18 cellular contexts compared by ENCODE assay signal in the genomic region with DNA sequence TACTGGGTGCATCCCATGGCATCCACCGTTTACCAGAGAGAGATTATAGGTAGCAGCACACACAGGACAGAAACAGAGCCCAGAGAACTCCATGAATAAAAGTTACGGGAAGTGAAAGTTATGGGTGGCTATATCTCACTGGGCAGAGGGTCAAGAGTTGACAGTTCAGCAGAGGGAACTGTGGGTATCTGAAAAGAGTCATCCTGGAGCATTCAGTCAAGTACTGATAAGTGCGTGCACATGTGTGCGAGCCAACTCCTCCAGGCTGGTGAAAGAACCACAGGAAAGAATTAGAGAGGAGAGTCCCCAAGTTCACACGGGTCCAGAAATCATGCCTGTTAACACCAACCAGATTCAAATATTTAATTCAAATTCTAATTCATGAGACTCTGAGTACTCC.
"Had no signal": no experiment of that assay in that cellular context is flagged by ENCODE, and none has a peak within 500 bp of the region (broad histone marks: within the 10 kb centered on the region; RNA-seq: fewer than 3 reads in every experiment).

No MANE protein-coding gene starts in this region.

- H3K27ac Mint-ChIP-seq: activated CD4-positive, alpha-beta memory T cell treated with anti-CD3 and anti-CD28 coated beads, Interleukin-2, amount 10 ng/mL, durations not matched to agents 7 days and 5 days; activated T-cell treated with anti-CD3 and anti-CD28 coated beads, Interleukin-2, amount 50 U/mL, for 24 hours; endodermal cell; naive thymus-derived CD4-positive, alpha-beta T cell; stimulated activated naive CD8-positive, alpha-beta T cell treated with anti-CD3 and anti-CD28 coated beads, Interleukin-15, amount 100 ng/mL, for 72 hours; T-helper 2 cell treated with Interferon-gamma antibody and Interleukin-4, amounts not matched to agents 5 μg/mL and 100 μg/mL, for 36 hours had no signal

- H3K27me3 ChIP-seq: adrenal gland, dorsolateral prefrontal cortex, gastroesophageal sphincter, pancreas, sigmoid colon, spleen, testis had no signal

- H3K9me3 ChIP-seq: adrenal gland, gastroesophageal sphincter, left ventricle myocardium inferior, mucosa of descending colon, pancreas, sigmoid colon, testis had no signal

- H3K36me3 Mint-ChIP-seq: naive thymus-derived CD4-positive, alpha-beta T cell had no signal

- H3K27ac ChIP-seq: adrenal gland, dorsolateral prefrontal cortex, gastroesophageal sphincter, left ventricle myocardium inferior, pancreas, sigmoid colon, spleen, testis, VCaP had no signal

- H3K4me3 ChIP-seq: adrenal gland, dorsolateral prefrontal cortex, gastroesophageal sphincter, left ventricle myocardium inferior, mucosa of descending colon, pancreas, sigmoid colon, spleen, testis had no signal

- H3K4me1 ChIP-seq: adrenal gland, gastroesophageal sphincter, left ventricle myocardium inferior, pancreas, sigmoid colon, spleen, testis had no signal

- H3K9me3 Mint-ChIP-seq: endodermal cell had no signal

- H3K36me3 ChIP-seq: adrenal gland, gastroesophageal sphincter, left ventricle myocardium inferior, pancreas, sigmoid colon, spleen had no signal

- H3K27me3 Mint-ChIP-seq: activated CD4-positive, alpha-beta memory T cell treated with anti-CD3 and anti-CD28 coated beads, Interleukin-2, amount 10 ng/mL, durations not matched to agents 7 days and 5 days; activated T-cell treated with anti-CD3 and anti-CD28 coated beads, Interleukin-2, amount 50 U/mL, for 24 hours; naive thymus-derived CD4-positive, alpha-beta T cell; stimulated activated naive CD8-positive, alpha-beta T cell treated with anti-CD3 and anti-CD28 coated beads, Interleukin-15, amount 100 ng/mL, for 72 hours had no signal

- H3K4me1 Mint-ChIP-seq: activated CD4-positive, alpha-beta memory T cell treated with anti-CD3 and anti-CD28 coated beads, Interleukin-2, amount 10 ng/mL, durations not matched to agents 7 days and 5 days; naive thymus-derived CD4-positive, alpha-beta T cell; stimulated activated naive CD8-positive, alpha-beta T cell treated with anti-CD3 and anti-CD28 coated beads, Interleukin-15, amount 100 ng/mL, for 72 hours had no signal

- ATAC-seq: gastroesophageal sphincter; mucosa of descending colon; naive thymus-derived CD4-positive, alpha-beta T cell; pancreas; stimulated activated naive CD8-positive, alpha-beta T cell treated with anti-CD3 and anti-CD28 coated beads, Interleukin-15, amount 100 ng/mL, for 72 hours had no signal

- DNase-seq: activated CD4-positive, alpha-beta memory T cell treated with anti-CD3 and anti-CD28 coated beads, Interleukin-2, amount 10 ng/mL, durations not matched to agents 7 days and 5 days; activated naive CD4-positive, alpha-beta T cell treated with anti-CD3 and anti-CD28 coated beads, Interleukin-2, amount 50 U/mL, for 16 hours; activated T-cell treated with anti-CD3 and anti-CD28 coated beads, Interleukin-2, amount 50 U/mL, for 24 hours; adrenal gland; dorsolateral prefrontal cortex; endodermal cell; left ventricle myocardium inferior; mucosa of descending colon; naive thymus-derived CD4-positive, alpha-beta T cell; pancreas; sigmoid colon; spleen; stimulated activated CD4-positive, alpha-beta T cell treated with anti-CD3 and anti-CD28 coated beads, Interleukin-1b, Interleukin-23, amount 100 ng/mL, for 48 hours; stimulated activated naive CD8-positive, alpha-beta T cell treated with anti-CD3 and anti-CD28 coated beads, Interleukin-15, amount 100 ng/mL, for 72 hours; testis had no signal

- H3K4me3 Mint-ChIP-seq: activated CD4-positive, alpha-beta memory T cell treated with anti-CD3 and anti-CD28 coated beads, Interleukin-2, amount 10 ng/mL, durations not matched to agents 7 days and 5 days; activated T-cell treated with anti-CD3 and anti-CD28 coated beads, Interleukin-2, amount 50 U/mL, for 24 hours; endodermal cell; naive thymus-derived CD4-positive, alpha-beta T cell; stimulated activated naive CD8-positive, alpha-beta T cell treated with anti-CD3 and anti-CD28 coated beads, Interleukin-15, amount 100 ng/mL, for 72 hours; T-helper 2 cell treated with Interferon-gamma antibody and Interleukin-4, amounts not matched to agents 5 μg/mL and 100 μg/mL, for 36 hours had no signal
